8 cellular contexts compared by ENCODE assay signal in genomic region chr1:32701951-32702598, GRCh38. TPM values are rescaled to one million over a fixed set of nuclear protein-coding genes. Genes with fewer than 3 reads are reported as not detected.
DNase-seq lines count a peak whose midpoint lies in the region; ATAC-seq and TF ChIP-seq lines count a peak whose summit lies in the region.

No MANE protein-coding gene starts in this region.

- H3K4me1 ChIP-seq in GM23248 (ENCODE audit: insufficient read depth), result peaks cover 38% of the 10 kb centered on the region
- peaks cover 15% of the 10 kb centered on the region for H3K4me1 ChIP-seq in neural progenitor cell

- H3K9ac ChIP-seq in GM23248, result peak overlapping the region; percentile 94
- H3K9ac ChIP-seq in neural progenitor cell, result no peak overlapping the region

- peaks cover 32% of the 10 kb centered on the region for H3K27me3 Mint-ChIP-seq in neural progenitor cell (ENCODE audit: insufficient read depth, low read depth)

- H4K20me1 ChIP-seq in GM23248 (ENCODE audit: insufficient read depth) (no peaks in the 10 kb centered on the region), neural progenitor cell (ENCODE audit: low read depth) (no peaks in the 10 kb centered on the region)

- peak overlapping the region; percentile 77 for H3K4me3 ChIP-seq in GM23248
- peak overlapping the region; percentile 69 for H3K4me3 ChIP-seq in neural progenitor cell

- H3K9me3 ChIP-seq in GM23248 (ENCODE audit: low read depth) (no peaks in the 10 kb centered on the region), neural progenitor cell (ENCODE audit: low read depth) (no peaks in the 10 kb centered on the region)

- peaks cover 53% of the 10 kb centered on the region for H3K79me2 ChIP-seq in GM23248 (ENCODE audit: insufficient read depth)
- no peaks in the 10 kb centered on the region for H3K79me2 ChIP-seq in neural progenitor cell (ENCODE audit: low read depth)

- H3K36me3 Mint-ChIP-seq in neural progenitor cell, result no peaks in the 10 kb centered on the region

- peaks cover 18% of the 10 kb centered on the region for H3K4me1 Mint-ChIP-seq in neural progenitor cell

- no peaks in the 10 kb centered on the region for H3K9me2 ChIP-seq in GM23248 (ENCODE audit: insufficient read depth)

- 1 to 3% methylated on average over 13 to 22 of the region's 27 CpGs for WGBS in GM23248 (ENCODE audit: low coverage in 1 of 2, low lambda C conversion rate in 2 of 2, missing lambda C conversion rate in 2 of 2), 2 experiments

- ATAC-seq in HG03175 (IDR thresholded peaks at IDR 0.05; ENCODE audit: unreplicated experiment) (no peak), GM18505 (IDR thresholded peaks at IDR 0.05; ENCODE audit: unreplicated experiment) (no peak), GM18873 (IDR thresholded peaks at IDR 0.05; ENCODE audit: low FRiP score, unreplicated experiment) (no peak), GM19023 (IDR thresholded peaks at IDR 0.05; ENCODE audit: unreplicated experiment) (no peak)

- CTCF ChIA-PET in RWPE1 (lab: Yijun Ruan, JAX), result interaction anchor here (0.6 to 3.6 kb wide), 5 partner anchors 10 to 124 kb away, joined by 3 to 26 read pairs (median 4); no protein-coding TSS in a partner anchor

- peak overlapping the region; percentile 83 for H3K4me3 Mint-ChIP-seq in neural progenitor cell

- H3K4me2 ChIP-seq in GM23248 (ENCODE audit: unreplicated experiment) (peak overlapping the region; percentile 99), neural progenitor cell (peak overlapping the region; percentile 94)

- DNase-seq in GM23248, result peak; percentile 66
- no peak for DNase-seq in RWPE1 (ENCODE audit: low spot score)
- DNase-seq in fibroblast of peridontal ligament (ENCODE audit: extremely low read depth), result peak; percentile 45
- peak; percentile 29 for DNase-seq in neural progenitor cell (ENCODE audit: low spot score)

- in situ Hi-C loops in GM23248 (cut with MboI), result no loop called here

- no peak for TF ChIP-seq POLR2A in GM18505 (IDR thresholded peaks at IDR 0.05; ENCODE audit: borderline replicate concordance, extremely low read depth, insufficient read depth, insufficient read length)

- no peak for TF ChIP-seq CTCF in RWPE1 (conservative IDR thresholded peaks at IDR 0.05; ENCODE audit: low read depth)
- TF ChIP-seq CTCF in neural progenitor cell (IDR thresholded peaks at IDR 0.05), result no peak

- peak overlapping the region; percentile 31 for H2AFZ ChIP-seq in GM23248
- no peak overlapping the region for H2AFZ ChIP-seq in neural progenitor cell (replicated peaks)

- no peaks in the 10 kb centered on the region for H3K9me3 Mint-ChIP-seq in neural progenitor cell

- peaks cover 20% of the 10 kb centered on the region for H3F3A ChIP-seq in GM23248 (ENCODE audit: insufficient read depth)
- H3F3A ChIP-seq in neural progenitor cell (ENCODE audit: low read depth), result peaks cover 5% of the 10 kb centered on the region

- H3K36me3 ChIP-seq in GM23248 (ENCODE audit: low read depth) (no peaks in the 10 kb centered on the region), neural progenitor cell (no peaks in the 10 kb centered on the region)

- H3K27me3 ChIP-seq in GM23248 (replicated peaks; ENCODE audit: insufficient read depth) (no peaks in the 10 kb centered on the region), neural progenitor cell (peaks cover 43% of the 10 kb centered on the region)

- no peak overlapping the region for H3K27ac Mint-ChIP-seq in neural progenitor cell

- peak overlapping the region; percentile 98 for H3K27ac ChIP-seq in GM23248
- peak overlapping the region; percentile 93 for H3K27ac ChIP-seq in RWPE1
- no peak overlapping the region for H3K27ac ChIP-seq in neural progenitor cell

- POLR2A ChIA-PET in RWPE1 (lab: Yijun Ruan, JAX; ENCODE audit: low non-redundant PET), result interaction anchor here (0.6 kb wide), 1 partner anchor 51 kb away, joined by 3 read pairs; the partner anchor contains the start of gene RBBP4

RNA-seq across cellular contexts. Expression of gene SYNC, which starts 0.5 kb away (rescaled TPM):
- 103 and 112 TPM in 2 replicates for total RNA-seq in GM23248 (2014; rRNA removed; shearing (Covaris generic))
- polyA plus RNA-seq in GM23248 (2016; fragmentation: Nextera tagmentation; extraction: Ambion mirVana), result 60.0 and 60.5 TPM in 2 replicates
- total RNA-seq in neural progenitor cell (ENCODE audit: low replicate concordance), result not detected in 2 replicates

RNA-seq across cellular contexts. Expression of gene RBBP4, which starts 51.1 kb away (rescaled TPM):
- 72.4 and 89.9 TPM in 2 replicates for total RNA-seq in GM23248 (2014; rRNA removed; shearing (Covaris generic))
- 109 and 116 TPM in 2 replicates for polyA plus RNA-seq in GM23248 (2016; fragmentation: Nextera tagmentation; extraction: Ambion mirVana)
- total RNA-seq in neural progenitor cell (ENCODE audit: low replicate concordance), result 440 and 474 TPM in 2 replicates

RNA-seq across cellular contexts. Expression of gene ZBTB8OS, which starts 51.7 kb away (rescaled TPM):
- 37.0 and 44.6 TPM in 2 replicates for total RNA-seq in GM23248 (2014; rRNA removed; shearing (Covaris generic))
- polyA plus RNA-seq in GM23248 (2016; fragmentation: Nextera tagmentation; extraction: Ambion mirVana), result 48.9 and 52.9 TPM in 2 replicates
- total RNA-seq in neural progenitor cell (ENCODE audit: low replicate concordance), result 55.1 and 59.8 TPM in 2 replicates

Comparison
In these comparisons a context has a peak if more than half of its experiments do, and no peak if none do; other contexts are left out.
1. RNA of gene SYNC, which starts 0.5 kb away (total RNA-seq): 103 to 112 TPM in GM23248; not detected in neural progenitor cell; every median in the first group is over 100 times any median in the second.